Comparison of ENCODE assay signal across 7 cellular contexts in genomic region chr6:81783893-81784292, GRCh38.
"Had no signal": no experiment of that assay in that cellular context is flagged by ENCODE, and none has a peak within 500 bp of the region (broad histone marks: within the 10 kb centered on the region; RNA-seq: fewer than 3 reads in every experiment).

No MANE protein-coding gene starts in this region.

- DNase-seq: IMR-90, KBM-7, KG1 had no signal

- H3K27ac Mint-ChIP-seq: IgD-negative memory B cell had no signal

- H3K36me3 Mint-ChIP-seq: IgD-negative memory B cell had no signal

- H3K27ac ChIP-seq: HL-60 had no signal

- H3K4me3 ChIP-seq: K562 had no signal

- H3K27me3 Mint-ChIP-seq: IgD-negative memory B cell had no signal

- ATAC-seq: HepG2, K562 had no signal

- H3K4me3 Mint-ChIP-seq: IgD-negative memory B cell had no signal
